Comparison of ENCODE assay signal across 37 cellular contexts in the genomic region with DNA sequence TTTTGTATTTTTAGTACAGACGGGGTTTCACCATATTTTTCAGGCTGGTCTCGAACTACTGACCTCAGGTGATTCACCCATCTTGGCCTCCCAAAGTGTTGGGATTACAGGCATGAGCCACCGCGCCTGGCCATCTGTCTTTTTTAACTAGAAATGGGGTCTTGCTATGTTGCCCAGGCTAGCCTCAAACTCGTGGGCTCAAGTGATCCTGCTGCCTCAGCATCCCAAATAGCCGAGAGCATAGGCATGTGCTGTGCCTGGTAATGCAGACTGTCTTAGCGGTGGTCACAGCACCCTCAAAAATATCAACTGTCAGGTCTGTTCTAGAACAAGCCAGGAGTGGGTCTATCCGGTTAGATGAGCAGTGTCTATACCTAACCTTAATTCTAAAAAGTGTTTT. TPM values are rescaled to one million over a fixed set of nuclear protein-coding genes. Genes with fewer than 3 reads are reported as not detected.
"Had no signal": no experiment of that assay in that cellular context is flagged by ENCODE, and none has a peak within 500 bp of the region (broad histone marks: within the 10 kb centered on the region; RNA-seq: fewer than 3 reads in every experiment).

No MANE protein-coding gene starts in this region.

- H3K27ac Mint-ChIP-seq: activated CD4-positive, alpha-beta memory T cell treated with anti-CD3 and anti-CD28 coated beads, Interleukin-2, amount 10 ng/mL, durations not matched to agents 7 days and 5 days; activated CD4-positive, alpha-beta T cell treated with anti-CD3 and anti-CD28 coated beads for 36 hours; activated CD4-positive, alpha-beta T cell treated with anti-CD3 and anti-CD28 coated beads, Interleukin-2, amount 10 ng/mL, durations not matched to agents 24 days and 14 days; activated naive CD4-positive, alpha-beta T cell treated with anti-CD3 and anti-CD28 coated beads, Interleukin-2, amount 10 ng/mL, durations not matched to agents 7 days and 5 days; activated naive CD4-positive, alpha-beta T cell treated with anti-CD3 and anti-CD28 coated beads, Interleukin-2, amount 50 U/mL, for 72 hours; activated naive CD8-positive, alpha-beta T cell treated with anti-CD3 and anti-CD28 coated beads, Interleukin-2, amount 10 ng/mL, durations not matched to agents 7 days and 5 days; activated T-cell treated with anti-CD3 and anti-CD28 coated beads, Interleukin-2, amount 50 U/mL, for 24 hours; activated T-cell treated with anti-CD3 and anti-CD28 coated beads, Interleukin-2, amount 50 U/mL, for 72 hours; dendritic cell treated with granulocyte-macrophage colony-stimulating factor and Interleukin-4, amounts not matched to agents 40 ng/mL and 50 ng/mL, for 4 days; effector memory CD8-positive, alpha-beta T cell; T-helper 17 cell; T-helper 2 cell treated with Interferon-gamma antibody and Interleukin-4, amounts not matched to agents 5 μg/mL and 100 μg/mL, for 36 hours had no signal

- H3K27ac ChIP-seq: ascending aorta, coronary artery, dorsolateral prefrontal cortex, epithelial cell of prostate, esophagus squamous epithelium, gastroesophageal sphincter, WERI-Rb-1 had no signal

- H3K36me3 ChIP-seq: WERI-Rb-1 had no signal

- ATAC-seq: activated CD4-positive, alpha-beta T cell treated with anti-CD3 and anti-CD28 coated beads for 36 hours; activated naive CD4-positive, alpha-beta T cell treated with anti-CD3 and anti-CD28 coated beads, Interleukin-2, amount 50 U/mL, for 72 hours; activated T-cell treated with anti-CD3 and anti-CD28 coated beads, Interleukin-2, amount 50 U/mL, for 72 hours; effector memory CD8-positive, alpha-beta T cell; gastroesophageal sphincter; T-helper 17 cell had no signal

- H3K9me3 Mint-ChIP-seq: activated CD4-positive, alpha-beta memory T cell treated with anti-CD3 and anti-CD28 coated beads, Interleukin-2, amount 10 ng/mL, durations not matched to agents 7 days and 5 days; activated CD4-positive, alpha-beta T cell treated with anti-CD3 and anti-CD28 coated beads, Interleukin-2, amount 10 ng/mL, durations not matched to agents 24 days and 14 days; activated naive CD4-positive, alpha-beta T cell treated with anti-CD3 and anti-CD28 coated beads, Interleukin-2, amount 10 ng/mL, durations not matched to agents 7 days and 5 days; activated naive CD4-positive, alpha-beta T cell treated with anti-CD3 and anti-CD28 coated beads, Interleukin-2, amount 50 U/mL, for 72 hours; activated naive CD8-positive, alpha-beta T cell treated with anti-CD3 and anti-CD28 coated beads, Interleukin-2, amount 10 ng/mL, durations not matched to agents 7 days and 5 days; activated T-cell treated with anti-CD3 and anti-CD28 coated beads, Interleukin-2, amount 50 U/mL, for 24 hours; activated T-cell treated with anti-CD3 and anti-CD28 coated beads, Interleukin-2, amount 50 U/mL, for 72 hours; brain; central memory CD8-positive, alpha-beta T cell; dendritic cell treated with granulocyte-macrophage colony-stimulating factor and Interleukin-4, amounts not matched to agents 40 ng/mL and 50 ng/mL, for 4 days; effector memory CD8-positive, alpha-beta T cell; T-helper 2 cell treated with Interferon-gamma antibody and Interleukin-4, amounts not matched to agents 5 μg/mL and 100 μg/mL, for 36 hours had no signal

- H3K9me3 ChIP-seq: ascending aorta, esophagus squamous epithelium, gastroesophageal sphincter had no signal

- H3K36me3 Mint-ChIP-seq: activated naive CD4-positive, alpha-beta T cell treated with anti-CD3 and anti-CD28 coated beads, Interleukin-2, amount 10 ng/mL, durations not matched to agents 7 days and 5 days; activated naive CD4-positive, alpha-beta T cell treated with anti-CD3 and anti-CD28 coated beads, Interleukin-2, amount 50 U/mL, for 72 hours; activated naive CD8-positive, alpha-beta T cell treated with anti-CD3 and anti-CD28 coated beads, Interleukin-2, amount 10 ng/mL, durations not matched to agents 7 days and 5 days had no signal

- H3K27me3 ChIP-seq: ascending aorta, dorsolateral prefrontal cortex, esophagus squamous epithelium, gastroesophageal sphincter had no signal

- H3K27me3 Mint-ChIP-seq: activated CD4-positive, alpha-beta T cell treated with anti-CD3 and anti-CD28 coated beads for 36 hours; brain; dendritic cell treated with granulocyte-macrophage colony-stimulating factor and Interleukin-4, amounts not matched to agents 40 ng/mL and 50 ng/mL, for 4 days had no signal

- H3K4me3 Mint-ChIP-seq: activated CD4-positive, alpha-beta memory T cell treated with anti-CD3 and anti-CD28 coated beads, Interleukin-2, amount 10 ng/mL, durations not matched to agents 7 days and 5 days; activated CD4-positive, alpha-beta T cell treated with anti-CD3 and anti-CD28 coated beads for 36 hours; activated CD4-positive, alpha-beta T cell treated with anti-CD3 and anti-CD28 coated beads, Interleukin-2, amount 10 ng/mL, durations not matched to agents 24 days and 14 days; activated naive CD4-positive, alpha-beta T cell treated with anti-CD3 and anti-CD28 coated beads, Interleukin-2, amount 10 ng/mL, durations not matched to agents 7 days and 5 days; activated naive CD8-positive, alpha-beta T cell treated with anti-CD3 and anti-CD28 coated beads, Interleukin-2, amount 10 ng/mL, durations not matched to agents 7 days and 5 days; activated T-cell treated with anti-CD3 and anti-CD28 coated beads, Interleukin-2, amount 50 U/mL, for 24 hours; activated T-cell treated with anti-CD3 and anti-CD28 coated beads, Interleukin-2, amount 50 U/mL, for 72 hours; brain; central memory CD8-positive, alpha-beta T cell; dendritic cell treated with granulocyte-macrophage colony-stimulating factor and Interleukin-4, amounts not matched to agents 40 ng/mL and 50 ng/mL, for 4 days; effector memory CD8-positive, alpha-beta T cell; T-helper 17 cell; T-helper 2 cell treated with Interferon-gamma antibody and Interleukin-4, amounts not matched to agents 5 μg/mL and 100 μg/mL, for 36 hours had no signal

- H3K4me1 Mint-ChIP-seq: activated CD4-positive, alpha-beta T cell treated with anti-CD3 and anti-CD28 coated beads for 36 hours; activated CD4-positive, alpha-beta T cell treated with anti-CD3 and anti-CD28 coated beads, Interleukin-2, amount 10 ng/mL, durations not matched to agents 24 days and 14 days; activated naive CD4-positive, alpha-beta T cell treated with anti-CD3 and anti-CD28 coated beads, Interleukin-2, amount 10 ng/mL, durations not matched to agents 7 days and 5 days had no signal

- FAIRE-seq: bronchial epithelial cell, endometrium, endothelial cell of umbilical vein had no signal

- H3K4me3 ChIP-seq: ascending aorta, coronary artery, dorsolateral prefrontal cortex, esophagus squamous epithelium, gastroesophageal sphincter had no signal

- H3K4me1 ChIP-seq: ascending aorta, gastroesophageal sphincter had no signal

- DNase-seq: activated CD4-positive, alpha-beta memory T cell treated with anti-CD3 and anti-CD28 coated beads, Interleukin-2, amount 10 ng/mL, durations not matched to agents 7 days and 5 days; activated CD4-positive, alpha-beta T cell treated with anti-CD3 and anti-CD28 coated beads for 36 hours; activated CD4-positive, alpha-beta T cell treated with anti-CD3 and anti-CD28 coated beads, Interleukin-2, amount 10 ng/mL, durations not matched to agents 24 days and 14 days; activated CD4-positive, CD25-positive, alpha-beta regulatory T cell; activated CD4-positive, CD25-positive, alpha-beta regulatory T cell treated with anti-CD3 and anti-CD28 coated beads, Interleukin-2, amount 50 U/mL, for 72 hours; activated CD8-positive, alpha-beta memory T cell treated with anti-CD3 and anti-CD28 coated beads, Interleukin-2, amount 50 U/mL, for 48 hours; activated gamma-delta T cell; activated naive CD4-positive, alpha-beta T cell; activated naive CD4-positive, alpha-beta T cell treated with anti-CD3 and anti-CD28 coated beads, Interleukin-2, amount 10 ng/mL, durations not matched to agents 7 days and 5 days; activated naive CD8-positive, alpha-beta T cell treated with anti-CD3 and anti-CD28 coated beads, Interleukin-2, amount 10 ng/mL, durations not matched to agents 7 days and 5 days; activated T-cell treated with anti-CD3 and anti-CD28 coated beads for 4 hours; activated T-cell treated with anti-CD3 and anti-CD28 coated beads, Interleukin-2, amount 50 U/mL, for 24 hours; activated T-cell treated with anti-CD3 and anti-CD28 coated beads, Interleukin-2, amount 50 U/mL, for 72 hours; dorsolateral prefrontal cortex; effector memory CD8-positive, alpha-beta T cell; esophagus squamous epithelium; foreskin melanocyte; T-helper 1 cell; T-helper 17 cell; T1000; WERI-Rb-1 had no signal

RNA-seq across cellular contexts. Expression of a gene that starts 48.2 kb away (rescaled TPM):
- total RNA-seq: activated CD4-positive, alpha-beta memory T cell treated with anti-CD3 and anti-CD28 coated beads, Interleukin-2, amount 10 ng/mL, durations not matched to agents 7 days and 5 days; activated CD4-positive, alpha-beta T cell treated with anti-CD3 and anti-CD28 coated beads for 36 hours; activated CD4-positive, alpha-beta T cell treated with anti-CD3 and anti-CD28 coated beads, Interleukin-2, amount 10 ng/mL, durations not matched to agents 24 days and 14 days; activated naive CD4-positive, alpha-beta T cell treated with anti-CD3 and anti-CD28 coated beads, Interleukin-2, amount 50 U/mL, for 72 hours; activated naive CD8-positive, alpha-beta T cell treated with anti-CD3 and anti-CD28 coated beads, Interleukin-2, amount 10 ng/mL, durations not matched to agents 7 days and 5 days; activated T-cell treated with anti-CD3 and anti-CD28 coated beads, Interleukin-2, amount 50 U/mL, for 72 hours; ascending aorta; bronchial epithelial cell; cardiac septum; cerebellum; endothelial cell of umbilical vein; fibroblast of lung; fibroblast of villous mesenchyme; gastroesophageal sphincter; T-helper 17 cell had no signal
- polyA plus RNA-seq: fibroblast of lung had no signal

RNA-seq across cellular contexts. Expression of a gene that starts 56.5 kb away (rescaled TPM):
- total RNA-seq: activated naive CD8-positive, alpha-beta T cell treated with anti-CD3 and anti-CD28 coated beads, Interleukin-2, amount 10 ng/mL, durations not matched to agents 7 days and 5 days; T-helper 17 cell had no signal
